Comparison of ENCODE assay signal across 12 cellular contexts in genomic region chr13:112980441-112980840, GRCh38. TPM values are rescaled to one million over a fixed set of nuclear protein-coding genes. Genes with fewer than 3 reads are reported as not detected.
DNase-seq lines count a peak whose midpoint lies in the region; ATAC-seq and TF ChIP-seq lines count a peak whose summit lies in the region.
"Had no signal": no experiment of that assay in that cellular context is flagged by ENCODE, and none has a peak within 500 bp of the region (broad histone marks: within the 10 kb centered on the region; RNA-seq: fewer than 3 reads in every experiment).

No MANE protein-coding gene starts in this region.

- H3K27ac Mint-ChIP-seq in activated naive CD8-positive, alpha-beta T cell treated with anti-CD3 and anti-CD28 coated beads, Interleukin-2, amount 10 ng/mL, durations not matched to agents 7 days and 5 days: no peak overlapping the region

- H3K36me3 ChIP-seq in lower lobe of right lung: no peaks in the 10 kb centered on the region
- peaks cover 0 to 6% (median 0%) of the 10 kb centered on the region in 4 donors for H3K36me3 ChIP-seq in upper lobe of left lung
- no peaks in the 10 kb centered on the region for H3K36me3 ChIP-seq in SJCRH30

- intact Hi-C loops in lower lobe of right lung (cut with DNase I): no loop called here

- ATAC-seq in activated naive CD8-positive, alpha-beta T cell treated with anti-CD3 and anti-CD28 coated beads, Interleukin-2, amount 10 ng/mL, durations not matched to agents 7 days and 5 days (ENCODE audit: low read depth): no peak
- ATAC-seq in lower lobe of right lung (peak; percentile 18 to 29), upper lobe of left lung (ENCODE audit: low FRiP score in 2 of 2) (peak in 1 of 2 donors; percentile 11), esophagus mucosa (no peak)

- peak overlapping the region; percentile 55 for H3K4me3 Mint-ChIP-seq in activated naive CD8-positive, alpha-beta T cell treated with anti-CD3 and anti-CD28 coated beads, Interleukin-2, amount 10 ng/mL, durations not matched to agents 7 days and 5 days

- H3K4me1 Mint-ChIP-seq in activated naive CD8-positive, alpha-beta T cell treated with anti-CD3 and anti-CD28 coated beads, Interleukin-2, amount 10 ng/mL, durations not matched to agents 7 days and 5 days: no peaks in the 10 kb centered on the region

- TF ChIP-seq CTCF in lower lobe of right lung (IDR thresholded peaks at IDR 0.05) (no peak), upper lobe of left lung (IDR thresholded peaks at IDR 0.05) (no peak)

- no peaks in the 10 kb centered on the region for H3K9me3 ChIP-seq in lower lobe of right lung
- H3K9me3 ChIP-seq in upper lobe of left lung: no peaks in the 10 kb centered on the region
- H3K9me3 ChIP-seq in SJCRH30 (replicated peaks): no peaks in the 10 kb centered on the region

- no peaks in the 10 kb centered on the region for H3K9me3 Mint-ChIP-seq in activated naive CD8-positive, alpha-beta T cell treated with anti-CD3 and anti-CD28 coated beads, Interleukin-2, amount 10 ng/mL, durations not matched to agents 7 days and 5 days

- H3K27me3 Mint-ChIP-seq in activated naive CD8-positive, alpha-beta T cell treated with anti-CD3 and anti-CD28 coated beads, Interleukin-2, amount 10 ng/mL, durations not matched to agents 7 days and 5 days: no peaks in the 10 kb centered on the region

- H3K4me1 ChIP-seq in lower lobe of right lung: no peaks in the 10 kb centered on the region
- peaks cover 0 to 19% (median 10%) of the 10 kb centered on the region in 4 donors for H3K4me1 ChIP-seq in upper lobe of left lung
- H3K4me1 ChIP-seq in SJCRH30: no peaks in the 10 kb centered on the region; the same call in 1 of the 2 replicates

- POLR2A ChIA-PET in activated naive CD8-positive, alpha-beta T cell treated with anti-CD3 and anti-CD28 coated beads, Interleukin-2, amount 10 ng/mL, durations not matched to agents 7 days and 5 days (lab: Charles Lee): no interaction called here

- TF ChIP-seq EP300 in upper lobe of left lung (IDR thresholded peaks at IDR 0.05): no peak

- no peaks in the 10 kb centered on the region for H3K36me3 Mint-ChIP-seq in activated naive CD8-positive, alpha-beta T cell treated with anti-CD3 and anti-CD28 coated beads, Interleukin-2, amount 10 ng/mL, durations not matched to agents 7 days and 5 days

- peak; percentile 14 for DNase-seq in SIG-M5 treated with dmso at 0.1 percent for 504 hours (lab: John Stamatoyannopoulos, UW; ENCODE audit: unreplicated experiment)
- DNase-seq in SIG-M5 (lab: John Stamatoyannopoulos, UW): no peak
- DNase-seq in activated naive CD8-positive, alpha-beta T cell treated with anti-CD3 and anti-CD28 coated beads, Interleukin-2, amount 10 ng/mL, durations not matched to agents 7 days and 5 days: no peak
- no peak for DNase-seq in lower lobe of right lung
- DNase-seq in upper lobe of left lung: peak in 1 of 2 donors; percentile 54
- no peak for DNase-seq in SJCRH30
- DNase-seq in NCI-H187 (lab: John Stamatoyannopoulos, UW): no peak
- DNase-seq: activated effector memory CD4-positive, alpha-beta T cell treated with anti-CD3 and anti-CD28 coated beads, Interleukin-2, amount 50 U/mL, for 16 hours; MM.1S; OCI-M1 had no signal

- H3K27ac ChIP-seq in lower lobe of right lung (peak overlapping the region; percentile 82), upper lobe of left lung (peak overlapping the region; percentile 80 to 92 (median 82)), SJCRH30 (no peak overlapping the region)
- H3K27ac ChIP-seq: VCaP had no signal

- H3K4me3 ChIP-seq in lower lobe of right lung (peak overlapping the region; percentile 49), upper lobe of left lung (peak overlapping the region; percentile 28 to 48 (median 38)), SJCRH30 (no peak overlapping the region)

- H3K27me3 ChIP-seq in lower lobe of right lung (ENCODE audit: low read depth): peaks cover 4% of the 10 kb centered on the region
- no peaks in the 10 kb centered on the region for H3K27me3 ChIP-seq in upper lobe of left lung
- no peaks in the 10 kb centered on the region; the same call in 1 of the 2 replicates for H3K27me3 ChIP-seq in SJCRH30

- no peak for TF ChIP-seq POLR2A in upper lobe of left lung (IDR thresholded peaks at IDR 0.05)

- 21 to 68% methylated on average over 11 to 18 of the region's 18 CpGs for WGBS in upper lobe of left lung, 2 donors

RNA-seq across cellular contexts. Expression of gene MCF2L, which starts 11.4 kb away (rescaled TPM):
- total RNA-seq in activated naive CD8-positive, alpha-beta T cell treated with anti-CD3 and anti-CD28 coated beads, Interleukin-2, amount 10 ng/mL, durations not matched to agents 7 days and 5 days: 10 to 100 TPM in 1 of 2 experiments, 1 to 10 TPM in 1; 9.3 to 11.5 TPM
- 42.4 TPM for total RNA-seq in lower lobe of right lung
- 10 to 100 TPM; 14.3 to 99.5 (median 53.1) TPM for total RNA-seq in upper lobe of left lung
- 4.4 and 4.6 TPM in 2 replicates for total RNA-seq in SJCRH30 (2014; rRNA removed; shearing (Covaris generic))
- 9.7 TPM for total RNA-seq in esophagus mucosa

Comparison
In these comparisons a context has a peak if more than half of its experiments do, and no peak if none do; other contexts are left out.
1. ATAC-seq: peak in lower lobe of right lung (2 of 2); none in activated naive CD8-positive, alpha-beta T cell treated with anti-CD3 and anti-CD28 coated beads, Interleukin-2, amount 10 ng/mL, durations not matched to agents 7 days and 5 days (single experiment) and esophagus mucosa (single experiment).